10 cellular contexts compared by ENCODE assay signal in genomic region chr9:98451576-98451975, GRCh38.
"Had no signal": no experiment of that assay in that cellular context is flagged by ENCODE, and none has a peak within 500 bp of the region (broad histone marks: within the 10 kb centered on the region; RNA-seq: fewer than 3 reads in every experiment).

No MANE protein-coding gene starts in this region.

- ATAC-seq: GM23338, HCT116 had no signal

- H3K9me3 ChIP-seq: HAP-1 had no signal

- FAIRE-seq: H54 had no signal

- H2AFZ ChIP-seq: GM23248, GM23338 had no signal

- H3K4me2 ChIP-seq: GM23338 had no signal

- H3K4me1 ChIP-seq: HAP-1 had no signal

- H3K9ac ChIP-seq: GM23248 had no signal

- H3K4me3 ChIP-seq: GM23248, GM23338, HAP-1 had no signal

- H3K9me3 Mint-ChIP-seq: HFFc6 had no signal

- H3K4me3 Mint-ChIP-seq: GM23338, H9, HFFc6 had no signal

- H3K27ac Mint-ChIP-seq: GM23338, H9, HFFc6 had no signal

- H3K36me3 ChIP-seq: HAP-1 had no signal

- DNase-seq: GM23248, GOT3, H7, H9, HCEC 1CT, HFFc6 had no signal
